2 cellular contexts compared by ENCODE assay signal in the genomic region with DNA sequence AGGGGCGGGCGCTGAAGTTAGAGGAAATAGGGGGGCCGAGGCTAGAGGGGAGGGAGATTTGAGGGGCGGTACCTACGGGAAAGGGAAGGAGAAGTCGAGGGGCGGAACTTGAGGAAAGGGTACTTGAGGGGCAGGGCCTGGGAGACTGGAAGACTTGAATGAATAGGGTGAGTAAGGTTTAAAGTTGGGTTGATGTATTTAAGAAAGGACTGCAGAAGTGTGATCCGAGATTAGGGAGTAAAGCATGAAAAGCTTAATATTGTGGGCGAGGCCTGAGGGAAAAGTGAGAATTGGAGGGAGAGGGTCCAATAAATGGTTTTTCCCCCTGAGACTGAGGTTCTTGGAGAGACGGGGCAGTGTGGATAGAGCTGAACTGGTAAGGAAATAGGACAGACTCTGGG.
TF ChIP-seq lines count a peak whose summit lies in the region.

No MANE protein-coding gene starts in this region.

TF ChIP-seq in SK-N-SH, 30 proteins besides CTCF, POLR2A, EP300 and RAD21 (continued from another document and continues in another):
- TF ChIP-seq, protein P1, sequence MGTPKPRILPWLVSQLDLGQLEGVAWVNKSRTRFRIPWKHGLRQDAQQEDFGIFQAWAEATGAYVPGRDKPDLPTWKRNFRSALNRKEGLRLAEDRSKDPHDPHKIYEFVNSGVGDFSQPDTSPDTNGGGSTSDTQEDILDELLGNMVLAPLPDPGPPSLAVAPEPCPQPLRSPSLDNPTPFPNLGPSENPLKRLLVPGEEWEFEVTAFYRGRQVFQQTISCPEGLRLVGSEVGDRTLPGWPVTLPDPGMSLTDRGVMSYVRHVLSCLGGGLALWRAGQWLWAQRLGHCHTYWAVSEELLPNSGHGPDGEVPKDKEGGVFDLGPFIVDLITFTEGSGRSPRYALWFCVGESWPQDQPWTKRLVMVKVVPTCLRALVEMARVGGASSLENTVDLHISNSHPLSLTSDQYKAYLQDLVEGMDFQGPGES (IDR thresholded peaks at IDR 0.05; ENCODE audit: low read depth, low read length), result no peak
- TF ChIP-seq, protein P2, sequence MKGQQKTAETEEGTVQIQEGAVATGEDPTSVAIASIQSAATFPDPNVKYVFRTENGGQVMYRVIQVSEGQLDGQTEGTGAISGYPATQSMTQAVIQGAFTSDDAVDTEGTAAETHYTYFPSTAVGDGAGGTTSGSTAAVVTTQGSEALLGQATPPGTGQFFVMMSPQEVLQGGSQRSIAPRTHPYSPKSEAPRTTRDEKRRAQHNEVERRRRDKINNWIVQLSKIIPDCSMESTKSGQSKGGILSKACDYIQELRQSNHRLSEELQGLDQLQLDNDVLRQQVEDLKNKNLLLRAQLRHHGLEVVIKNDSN (IDR thresholded peaks at IDR 0.05; ENCODE audit: borderline replicate concordance, low read depth), result no peak
- no peak for TF ChIP-seq SMC3 (IDR thresholded peaks at IDR 0.05; ENCODE audit: low read depth, low read length)
- no peak for TF ChIP-seq RCOR1 (IDR thresholded peaks at IDR 0.05; ENCODE audit: low read length)
- TF ChIP-seq, protein P3, sequence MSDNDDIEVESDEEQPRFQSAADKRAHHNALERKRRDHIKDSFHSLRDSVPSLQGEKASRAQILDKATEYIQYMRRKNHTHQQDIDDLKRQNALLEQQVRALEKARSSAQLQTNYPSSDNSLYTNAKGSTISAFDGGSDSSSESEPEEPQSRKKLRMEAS (IDR thresholded peaks at IDR 0.05; ENCODE audit: low read depth), result no peak
- no peak for TF ChIP-seq MXI1 (IDR thresholded peaks at IDR 0.05; ENCODE audit: low read depth, low read length)
- TF ChIP-seq, protein P4, sequence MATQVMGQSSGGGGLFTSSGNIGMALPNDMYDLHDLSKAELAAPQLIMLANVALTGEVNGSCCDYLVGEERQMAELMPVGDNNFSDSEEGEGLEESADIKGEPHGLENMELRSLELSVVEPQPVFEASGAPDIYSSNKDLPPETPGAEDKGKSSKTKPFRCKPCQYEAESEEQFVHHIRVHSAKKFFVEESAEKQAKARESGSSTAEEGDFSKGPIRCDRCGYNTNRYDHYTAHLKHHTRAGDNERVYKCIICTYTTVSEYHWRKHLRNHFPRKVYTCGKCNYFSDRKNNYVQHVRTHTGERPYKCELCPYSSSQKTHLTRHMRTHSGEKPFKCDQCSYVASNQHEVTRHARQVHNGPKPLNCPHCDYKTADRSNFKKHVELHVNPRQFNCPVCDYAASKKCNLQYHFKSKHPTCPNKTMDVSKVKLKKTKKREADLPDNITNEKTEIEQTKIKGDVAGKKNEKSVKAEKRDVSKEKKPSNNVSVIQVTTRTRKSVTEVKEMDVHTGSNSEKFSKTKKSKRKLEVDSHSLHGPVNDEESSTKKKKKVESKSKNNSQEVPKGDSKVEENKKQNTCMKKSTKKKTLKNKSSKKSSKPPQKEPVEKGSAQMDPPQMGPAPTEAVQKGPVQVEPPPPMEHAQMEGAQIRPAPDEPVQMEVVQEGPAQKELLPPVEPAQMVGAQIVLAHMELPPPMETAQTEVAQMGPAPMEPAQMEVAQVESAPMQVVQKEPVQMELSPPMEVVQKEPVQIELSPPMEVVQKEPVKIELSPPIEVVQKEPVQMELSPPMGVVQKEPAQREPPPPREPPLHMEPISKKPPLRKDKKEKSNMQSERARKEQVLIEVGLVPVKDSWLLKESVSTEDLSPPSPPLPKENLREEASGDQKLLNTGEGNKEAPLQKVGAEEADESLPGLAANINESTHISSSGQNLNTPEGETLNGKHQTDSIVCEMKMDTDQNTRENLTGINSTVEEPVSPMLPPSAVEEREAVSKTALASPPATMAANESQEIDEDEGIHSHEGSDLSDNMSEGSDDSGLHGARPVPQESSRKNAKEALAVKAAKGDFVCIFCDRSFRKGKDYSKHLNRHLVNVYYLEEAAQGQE (IDR thresholded peaks at IDR 0.05; ENCODE audit: low read depth, low read length), result no peak
- TF ChIP-seq RFX5 (IDR thresholded peaks at IDR 0.05; ENCODE audit: low read length), result no peak
- peak; percentile 22 for TF ChIP-seq CHD2 (IDR thresholded peaks at IDR 0.05; ENCODE audit: low read length, partially characterized antibody)
- TF ChIP-seq ELF1 (IDR thresholded peaks at IDR 0.05), result 0 out of 2 replicates have a peak, but pooled peaks have one; percentile 46
- TF ChIP-seq FOXM1 (IDR thresholded peaks at IDR 0.05; ENCODE audit: low read depth), result no peak
- TF ChIP-seq TEAD4 (IDR thresholded peaks at IDR 0.05; ENCODE audit: borderline replicate concordance, insufficient read depth), result no peak
- TF ChIP-seq GATA2 (CRISPR knock-in tag; IDR thresholded peaks at IDR 0.05), result no peak
- no peak for TF ChIP-seq POLR2AphosphoS5 (IDR thresholded peaks at IDR 0.05; ENCODE audit: low read depth, low read length)
- TF ChIP-seq EZH2phosphoT487 (IDR thresholded peaks at IDR 0.05; ENCODE audit: borderline replicate concordance, low read depth), result no peak
- TF ChIP-seq, protein P5, sequence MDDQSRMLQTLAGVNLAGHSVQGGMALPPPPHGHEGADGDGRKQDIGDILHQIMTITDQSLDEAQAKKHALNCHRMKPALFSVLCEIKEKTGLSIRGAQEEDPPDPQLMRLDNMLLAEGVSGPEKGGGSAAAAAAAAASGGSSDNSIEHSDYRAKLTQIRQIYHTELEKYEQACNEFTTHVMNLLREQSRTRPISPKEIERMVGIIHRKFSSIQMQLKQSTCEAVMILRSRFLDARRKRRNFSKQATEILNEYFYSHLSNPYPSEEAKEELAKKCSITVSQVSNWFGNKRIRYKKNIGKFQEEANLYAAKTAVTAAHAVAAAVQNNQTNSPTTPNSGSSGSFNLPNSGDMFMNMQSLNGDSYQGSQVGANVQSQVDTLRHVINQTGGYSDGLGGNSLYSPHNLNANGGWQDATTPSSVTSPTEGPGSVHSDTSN (IDR thresholded peaks at IDR 0.05), result no peak
- TF ChIP-seq NFIC (IDR thresholded peaks at IDR 0.05; ENCODE audit: borderline replicate concordance), result no peak
- no peak for TF ChIP-seq ZBTB33 (IDR thresholded peaks at IDR 0.05; ENCODE audit: borderline replicate concordance, low read depth)

TF ChIP-seq in SK-N-SH treated with all-trans-retinoic acid at 6 μM for 48 hours, 23 proteins besides CTCF, POLR2A, EP300 and RAD21:
- TF ChIP-seq, protein P6, sequence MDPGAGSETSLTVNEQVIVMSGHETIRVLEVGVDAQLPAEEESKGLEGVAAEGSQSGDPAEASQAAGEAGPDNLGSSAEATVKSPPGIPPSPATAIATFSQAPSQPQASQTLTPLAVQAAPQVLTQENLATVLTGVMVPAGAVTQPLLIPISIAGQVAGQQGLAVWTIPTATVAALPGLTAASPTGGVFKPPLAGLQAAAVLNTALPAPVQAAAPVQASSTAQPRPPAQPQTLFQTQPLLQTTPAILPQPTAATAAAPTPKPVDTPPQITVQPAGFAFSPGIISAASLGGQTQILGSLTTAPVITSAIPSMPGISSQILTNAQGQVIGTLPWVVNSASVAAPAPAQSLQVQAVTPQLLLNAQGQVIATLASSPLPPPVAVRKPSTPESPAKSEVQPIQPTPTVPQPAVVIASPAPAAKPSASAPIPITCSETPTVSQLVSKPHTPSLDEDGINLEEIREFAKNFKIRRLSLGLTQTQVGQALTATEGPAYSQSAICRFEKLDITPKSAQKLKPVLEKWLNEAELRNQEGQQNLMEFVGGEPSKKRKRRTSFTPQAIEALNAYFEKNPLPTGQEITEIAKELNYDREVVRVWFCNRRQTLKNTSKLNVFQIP (CRISPR knock-in tag; IDR thresholded peaks at IDR 0.05; ENCODE audit: borderline replicate concordance, low read depth), result no peak
- no peak for TF ChIP-seq ZFP30 (CRISPR knock-in tag; IDR thresholded peaks at IDR 0.05)
- TF ChIP-seq CREB5 (CRISPR knock-in tag; IDR thresholded peaks at IDR 0.05; ENCODE audit: low read depth), result no peak
- no peak for TF ChIP-seq TOX (CRISPR knock-in tag; IDR thresholded peaks at IDR 0.05; ENCODE audit: borderline replicate concordance)
- TF ChIP-seq ARNTL (CRISPR knock-in tag; IDR thresholded peaks at IDR 0.05; ENCODE audit: borderline replicate concordance, low read depth), result no peak
- TF ChIP-seq PPARA (CRISPR knock-in tag; IDR thresholded peaks at IDR 0.05; ENCODE audit: borderline replicate concordance), result no peak
- TF ChIP-seq TSHZ2 (CRISPR knock-in tag; IDR thresholded peaks at IDR 0.05), result no peak
- TF ChIP-seq OSR1 (CRISPR knock-in tag; IDR thresholded peaks at IDR 0.05), result no peak
- TF ChIP-seq CSDC2 (CRISPR knock-in tag; IDR thresholded peaks at IDR 0.05), result no peak
